ENCODE assay signal across 8 cellular contexts in genomic region chr17:50052822-50053653, GRCh38. TPM values are rescaled to one million over a fixed set of nuclear protein-coding genes. Genes with fewer than 3 reads are reported as not detected.
DNase-seq lines count a peak whose midpoint lies in the region; ATAC-seq and TF ChIP-seq lines count a peak whose summit lies in the region.

No MANE protein-coding gene starts in this region.

- peaks cover 5% of the 10 kb centered on the region for H4K20me1 ChIP-seq in osteoblast (ENCODE audit: insufficient read depth, low read length)

- H3K36me3 Mint-ChIP-seq in Calu3 (ENCODE audit: insufficient read depth, unreplicated experiment): peaks cover 85% of the 10 kb centered on the region
- no peaks in the 10 kb centered on the region for H3K36me3 Mint-ChIP-seq in activated CD4-positive, alpha-beta T cell treated with anti-CD3 and anti-CD28 coated beads, Interleukin-2, amount 10 ng/mL, durations not matched to agents 7 days and 5 days (ENCODE audit: low read depth)

- no TSS peak for BruUV-seq in Calu3 (replicated peaks; lab: Mats Ljungman, UMichigan)

- H3K27ac ChIP-seq in SJCRH30 (0 out of 2 replicates have a peak overlapping the region, but pooled peaks have one; percentile 7), osteoblast (ENCODE audit: low read depth, low read length) (no peak overlapping the region), gastrocnemius medialis (peak overlapping the region in 1 of 4 donors; percentile 22)

- no peaks in the 10 kb centered on the region for H3K27me3 ChIP-seq in SJCRH30
- H3K27me3 ChIP-seq in osteoblast (ENCODE audit: insufficient read depth, low read length): no peaks in the 10 kb centered on the region
- no peaks in the 10 kb centered on the region for H3K27me3 ChIP-seq in gastrocnemius medialis

- no peak for TF ChIP-seq CTCF in Calu3 (IDR thresholded peaks at IDR 0.05; ENCODE audit: unreplicated experiment)
- TF ChIP-seq CTCF in osteoblast (IDR thresholded peaks at IDR 0.05; ENCODE audit: extremely low read depth, low read depth, low read length): no peak
- TF ChIP-seq CTCF in gastrocnemius medialis (IDR thresholded peaks at IDR 0.05 in 4 of 5, conservative IDR thresholded peaks at IDR 0.05 in 1 of 5): no peak

- H3K4me3 Mint-ChIP-seq in Calu3 (ENCODE audit: low read depth, unreplicated experiment): peak overlapping the region; percentile 46
- H3K4me3 Mint-ChIP-seq in activated CD4-positive, alpha-beta T cell treated with anti-CD3 and anti-CD28 coated beads, Interleukin-2, amount 10 ng/mL, durations not matched to agents 7 days and 5 days: no peak overlapping the region

- no peak for ATAC-seq in Right ventricle myocardium superior (ENCODE audit: poor library complexity)
- ATAC-seq in HG02840 (IDR thresholded peaks at IDR 0.05; ENCODE audit: low FRiP score, unreplicated experiment): no peak
- ATAC-seq in gastrocnemius medialis: no peak

- H3K9me3 ChIP-seq in SJCRH30 (replicated peaks) (no peaks in the 10 kb centered on the region), osteoblast (ENCODE audit: low read depth, low read length) (no peaks in the 10 kb centered on the region), gastrocnemius medialis (no peaks in the 10 kb centered on the region)

- H3K36me3 ChIP-seq in SJCRH30 (no peaks in the 10 kb centered on the region), osteoblast (ENCODE audit: insufficient read depth, low read length) (no peaks in the 10 kb centered on the region), gastrocnemius medialis (no peaks in the 10 kb centered on the region)

- in situ Hi-C loops in gastrocnemius medialis (cut with MboI; ENCODE audit: low sequenced_read_pairs in 4 of 4): no loop called here

- intact Hi-C loops in Calu3 (cut with micrococcal nuclease; ENCODE audit: unreplicated experiment) (no loop called here), Right ventricle myocardium superior (cut with DNase I) (no loop called here), gastrocnemius medialis (cut with DNase I; ENCODE audit: low total_unique reads) (no loop called here)

- peak overlapping the region; percentile 3 for H3K4me2 ChIP-seq in osteoblast (ENCODE audit: insufficient read depth, low read length)

- H3K27me3 Mint-ChIP-seq in Calu3 (ENCODE audit: unreplicated experiment): no peaks in the 10 kb centered on the region
- H3K27me3 Mint-ChIP-seq in activated CD4-positive, alpha-beta T cell treated with anti-CD3 and anti-CD28 coated beads, Interleukin-2, amount 10 ng/mL, durations not matched to agents 7 days and 5 days: peaks cover 8% of the 10 kb centered on the region

- H2AFZ ChIP-seq in osteoblast (ENCODE audit: low read length): peak overlapping the region; percentile 36

- CTCF ChIA-PET in Calu3 (lab: Charles Lee): interaction anchor here (1.1 to 10.4 kb wide), 3 partner anchors 9 to 41 kb away, joined by 3 to 142 read pairs (median 5); no protein-coding TSS in a partner anchor
- CTCF ChIA-PET in activated CD4-positive, alpha-beta T cell treated with anti-CD3 and anti-CD28 coated beads, Interleukin-2, amount 10 ng/mL, durations not matched to agents 7 days and 5 days (lab: Charles Lee): interaction anchor here (1.8 to 1.9 kb wide), 2 partner anchors 34 to 41 kb away, joined by 4 to 6 read pairs; no protein-coding TSS in a partner anchor

- TF ChIP-seq POLR2A in gastrocnemius medialis (IDR thresholded peaks at IDR 0.05): no peak

- H3K4me3 ChIP-seq in SJCRH30 (no peak overlapping the region), osteoblast (ENCODE audit: insufficient read depth, low read length) (no peak overlapping the region), gastrocnemius medialis (no peak overlapping the region)

- H3K4me1 ChIP-seq in SJCRH30 (peaks cover 44% of the 10 kb centered on the region), osteoblast (ENCODE audit: insufficient read depth, low read length) (peaks cover 56% of the 10 kb centered on the region), gastrocnemius medialis (peaks cover 24% of the 10 kb centered on the region in 2 donors)

- H3K4me1 Mint-ChIP-seq in Calu3 (ENCODE audit: low read depth, unreplicated experiment): peaks cover 73% of the 10 kb centered on the region
- peaks cover 43% of the 10 kb centered on the region for H3K4me1 Mint-ChIP-seq in activated CD4-positive, alpha-beta T cell treated with anti-CD3 and anti-CD28 coated beads, Interleukin-2, amount 10 ng/mL, durations not matched to agents 7 days and 5 days

- peaks cover 3% of the 10 kb centered on the region for H3K9me3 Mint-ChIP-seq in Calu3 (ENCODE audit: low read depth, unreplicated experiment)
- H3K9me3 Mint-ChIP-seq in activated CD4-positive, alpha-beta T cell treated with anti-CD3 and anti-CD28 coated beads, Interleukin-2, amount 10 ng/mL, durations not matched to agents 7 days and 5 days: no peaks in the 10 kb centered on the region

- DNase-seq in Calu3: peak; percentile 49
- peak; percentile 20 to 24 for DNase-seq in SJCRH30
- DNase-seq in Right ventricle myocardium superior: peak; percentile 60
- DNase-seq in osteoblast (ENCODE audit: insufficient read length, low spot score, missing footprints): peak; percentile 58
- DNase-seq in activated CD4-positive, alpha-beta T cell treated with anti-CD3 and anti-CD28 coated beads, Interleukin-2, amount 10 ng/mL, durations not matched to agents 7 days and 5 days: no peak
- DNase-seq in gastrocnemius medialis: no peak
- DNase-seq in OCI-M1 (lab: John Stamatoyannopoulos, UW): no peak

- H3K79me2 ChIP-seq in osteoblast (ENCODE audit: insufficient read depth, low read length): peaks cover 37% of the 10 kb centered on the region

- H3K27ac Mint-ChIP-seq in Calu3 (ENCODE audit: unreplicated experiment): peak overlapping the region; percentile 96
- H3K27ac Mint-ChIP-seq in activated CD4-positive, alpha-beta T cell treated with anti-CD3 and anti-CD28 coated beads, Interleukin-2, amount 10 ng/mL, durations not matched to agents 7 days and 5 days: no peak overlapping the region

- POLR2A ChIA-PET in activated CD4-positive, alpha-beta T cell treated with anti-CD3 and anti-CD28 coated beads, Interleukin-2, amount 10 ng/mL, durations not matched to agents 7 days and 5 days (lab: Charles Lee): no interaction called here

RNA-seq across cellular contexts. Expression of gene ITGA3, which starts 2.9 kb away (rescaled TPM):
- total RNA-seq in Calu3 (2022): 539 and 709 TPM in 2 replicates
- total RNA-seq in SJCRH30 (2014; rRNA removed; shearing (Covaris generic)): 2.9 and 3.7 TPM in 2 replicates
- 12.6 TPM for total RNA-seq in Right ventricle myocardium superior
- 73.4 and 81.4 TPM in 2 replicates for total RNA-seq in osteoblast
- total RNA-seq in activated CD4-positive, alpha-beta T cell treated with anti-CD3 and anti-CD28 coated beads, Interleukin-2, amount 10 ng/mL, durations not matched to agents 7 days and 5 days: 1 to 10 TPM; 5.8 to 7.9 TPM
- total RNA-seq in gastrocnemius medialis: 10 to 100 TPM in 3 of 4 donors, 1 to 10 TPM in 1; 5.1 to 25.9 (median 18.4) TPM

RNA-seq across cellular contexts. Expression of gene PDK2, which starts 42.1 kb away (rescaled TPM):
- 29.5 and 39.1 TPM in 2 replicates for total RNA-seq in Calu3 (2022)
- total RNA-seq in SJCRH30 (2014; rRNA removed; shearing (Covaris generic)): 10.7 and 12.5 TPM in 2 replicates
- 250 TPM for total RNA-seq in Right ventricle myocardium superior
- 43.4 and 54.8 TPM in 2 replicates for total RNA-seq in osteoblast
- total RNA-seq in activated CD4-positive, alpha-beta T cell treated with anti-CD3 and anti-CD28 coated beads, Interleukin-2, amount 10 ng/mL, durations not matched to agents 7 days and 5 days: 10 to 100 TPM; 29.4 to 31.3 TPM
- total RNA-seq in gastrocnemius medialis: 100 to 1,000 TPM; 111 to 335 (median 124) TPM

RNA-seq across cellular contexts. Expression of gene DLX3, which starts 58.0 kb away (rescaled TPM):
- total RNA-seq in Calu3 (2022) (not detected in 2 replicates), Right ventricle myocardium superior (not detected), osteoblast (0.59 and 1.1 TPM in 2 replicates), gastrocnemius medialis (not detected)
- not detected in 2 replicates for total RNA-seq in SJCRH30 (2014; rRNA removed; shearing (Covaris generic))
- not detected for total RNA-seq in activated CD4-positive, alpha-beta T cell treated with anti-CD3 and anti-CD28 coated beads, Interleukin-2, amount 10 ng/mL, durations not matched to agents 7 days and 5 days

Comparison
In these comparisons a context has a peak if more than half of its experiments do, and no peak if none do; other contexts are left out.
1. DNase-seq: peak in Calu3 (single experiment), SJCRH30 (2 of 2), Right ventricle myocardium superior (single experiment) and osteoblast (single experiment); none in activated CD4-positive, alpha-beta T cell treated with anti-CD3 and anti-CD28 coated beads, Interleukin-2, amount 10 ng/mL, durations not matched to agents 7 days and 5 days (single experiment), gastrocnemius medialis (0 of 2) and OCI-M1 (single experiment).